In the genomic region with DNA sequence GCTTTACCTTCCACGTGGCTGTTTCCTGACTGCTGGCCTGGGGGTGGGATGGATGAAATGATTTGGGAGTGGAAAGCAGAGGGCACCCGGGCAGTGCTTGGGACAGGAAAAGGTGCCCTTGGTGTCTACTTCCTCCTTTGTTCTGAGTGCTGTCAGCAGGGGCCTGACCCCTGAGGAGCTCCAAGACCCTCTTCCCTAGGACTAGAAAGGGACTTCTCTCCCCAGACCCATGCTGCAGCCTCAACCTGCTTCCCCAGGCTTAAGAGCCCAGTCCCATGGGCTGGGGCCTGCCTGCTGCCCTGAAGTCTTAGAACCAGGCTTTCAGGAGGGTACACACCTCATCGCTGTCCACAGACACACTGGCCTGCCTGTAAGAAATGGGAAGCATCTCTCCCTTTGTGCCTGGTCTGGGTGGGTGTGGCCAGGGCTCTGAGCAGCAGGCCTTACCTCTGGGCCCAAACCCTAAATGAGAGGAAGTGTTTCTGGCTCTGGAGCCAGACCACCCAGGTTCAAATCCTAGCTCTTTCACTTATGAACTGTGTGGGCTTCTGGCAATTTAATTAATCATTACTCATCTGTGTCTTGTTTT, we compare ENCODE assay signal across 14 cellular contexts. TPM values are rescaled to one million over a fixed set of nuclear protein-coding genes. Genes with fewer than 3 reads are reported as not detected.
DNase-seq lines count a peak whose midpoint lies in the region; ATAC-seq, FAIRE-seq and TF ChIP-seq lines count a peak whose summit lies in the region.
"Had no signal": no experiment of that assay in that cellular context is flagged by ENCODE, and none has a peak within 500 bp of the region (broad histone marks: within the 10 kb centered on the region; RNA-seq: fewer than 3 reads in every experiment).

No MANE protein-coding gene starts in this region.

- H3K9me3 Mint-ChIP-seq in GM23338 (peaks cover 10% of the 10 kb centered on the region; the same call in 2 of the 3 replicates), osteocyte (ENCODE audit: unreplicated experiment) (peaks cover 13% of the 10 kb centered on the region)
- H3K9me3 Mint-ChIP-seq in activated CD8-positive, alpha-beta memory T cell treated with anti-CD3 and anti-CD28 coated beads, Interleukin-2, amount 10 ng/mL, durations not matched to agents 7 days and 5 days (ENCODE audit: low read depth): no peaks in the 10 kb centered on the region

- peaks cover 2% of the 10 kb centered on the region for H3K27me3 Mint-ChIP-seq in GM23338 (ENCODE audit: insufficient read depth, low read depth, poor library complexity)
- H3K27me3 Mint-ChIP-seq in activated CD8-positive, alpha-beta memory T cell treated with anti-CD3 and anti-CD28 coated beads, Interleukin-2, amount 10 ng/mL, durations not matched to agents 7 days and 5 days: peaks cover 23% of the 10 kb centered on the region
- peaks cover 68% of the 10 kb centered on the region for H3K27me3 Mint-ChIP-seq in osteocyte (ENCODE audit: unreplicated experiment)

- H3K27ac ChIP-seq in GM23338 (ENCODE audit: low read depth) (no peak overlapping the region), kidney (ENCODE audit: low read depth in 2 of 2, low read length in 2 of 2) (no peak overlapping the region), upper lobe of right lung (no peak overlapping the region)
- H3K27ac ChIP-seq: BLaER1 treated with 17β-estradiol and CSF1 and Interleukin-3, amounts not matched to agents 10 nM and 100 nM had no signal

- no peak overlapping the region for H3K4me3 Mint-ChIP-seq in GM23338
- no peak overlapping the region for H3K4me3 Mint-ChIP-seq in activated CD8-positive, alpha-beta memory T cell treated with anti-CD3 and anti-CD28 coated beads, Interleukin-2, amount 10 ng/mL, durations not matched to agents 7 days and 5 days
- no peak overlapping the region for H3K4me3 Mint-ChIP-seq in osteocyte (ENCODE audit: unreplicated experiment)
- H3K4me3 Mint-ChIP-seq: CD4-positive, CD25-positive, alpha-beta regulatory T cell had no signal

- no peaks in the 10 kb centered on the region for H3K79me2 ChIP-seq in GM23338 (replicated peaks; ENCODE audit: insufficient read depth)

- intact Hi-C loops in kidney (cut with DNase I): no loop called here
- intact Hi-C loops in upper lobe of right lung (cut with DNase I): no loop called here

- H3K36me3 Mint-ChIP-seq in GM23338 (ENCODE audit: low read depth): peaks cover 7% of the 10 kb centered on the region; the same call in 1 of the 3 replicates
- H3K36me3 Mint-ChIP-seq in activated CD8-positive, alpha-beta memory T cell treated with anti-CD3 and anti-CD28 coated beads, Interleukin-2, amount 10 ng/mL, durations not matched to agents 7 days and 5 days: peaks cover 1% of the 10 kb centered on the region
- no peaks in the 10 kb centered on the region for H3K36me3 Mint-ChIP-seq in osteocyte (ENCODE audit: unreplicated experiment)
- H3K36me3 Mint-ChIP-seq: CD4-positive, CD25-positive, alpha-beta regulatory T cell had no signal

- H3K27me3 ChIP-seq in GM23338 (ENCODE audit: insufficient read depth): no peaks in the 10 kb centered on the region
- H3K27me3 ChIP-seq in upper lobe of right lung: no peaks in the 10 kb centered on the region
- H3K27me3 ChIP-seq: BLaER1 treated with 17β-estradiol and CSF1 and Interleukin-3, amounts not matched to agents 10 nM and 100 nM had no signal

- peak; percentile 73 for ATAC-seq in GM23338
- no peak for ATAC-seq in activated CD8-positive, alpha-beta memory T cell treated with anti-CD3 and anti-CD28 coated beads, Interleukin-2, amount 10 ng/mL, durations not matched to agents 7 days and 5 days
- ATAC-seq in upper lobe of right lung: no peak
- no peak for ATAC-seq in HG02973 (IDR thresholded peaks at IDR 0.05; ENCODE audit: unreplicated experiment)
- no peak for ATAC-seq in GM18867 (IDR thresholded peaks at IDR 0.05; ENCODE audit: unreplicated experiment)

- peak overlapping the region; percentile 78 for H2AFZ ChIP-seq in GM23338

- H3K4me3 ChIP-seq in GM23338: no peak overlapping the region
- no peak overlapping the region for H3K4me3 ChIP-seq in kidney (ENCODE audit: low read length in 2 of 2)
- no peak overlapping the region for H3K4me3 ChIP-seq in upper lobe of right lung
- H3K4me3 ChIP-seq: BLaER1 treated with 17β-estradiol and CSF1 and Interleukin-3, amounts not matched to agents 10 nM and 100 nM had no signal

- FAIRE-seq in kidney (lab: Jason Lieb, UNC): no peak

- H3K4me2 ChIP-seq in GM23338: no peak overlapping the region
- H3K4me2 ChIP-seq: BLaER1 treated with 17β-estradiol and CSF1 and Interleukin-3, amounts not matched to agents 10 nM and 100 nM had no signal

- H3K4me1 Mint-ChIP-seq in GM23338 (peaks cover 6% of the 10 kb centered on the region), osteocyte (ENCODE audit: unreplicated experiment) (no peaks in the 10 kb centered on the region)
- no peaks in the 10 kb centered on the region for H3K4me1 Mint-ChIP-seq in activated CD8-positive, alpha-beta memory T cell treated with anti-CD3 and anti-CD28 coated beads, Interleukin-2, amount 10 ng/mL, durations not matched to agents 7 days and 5 days
- H3K4me1 Mint-ChIP-seq: CD4-positive, CD25-positive, alpha-beta regulatory T cell had no signal

- TF ChIP-seq CTCF in GM23338 (conservative IDR thresholded peaks at IDR 0.05; ENCODE audit: low read depth in 2 of 2) (no peak), kidney (IDR thresholded peaks at IDR 0.05; ENCODE audit: borderline replicate concordance, extremely low read depth, insufficient read depth) (no peak), osteocyte (IDR thresholded peaks at IDR 0.05) (no peak), upper lobe of right lung (IDR thresholded peaks at IDR 0.05) (no peak)

- H3F3A ChIP-seq in GM23338 (replicated peaks; ENCODE audit: low read depth): no peaks in the 10 kb centered on the region

- no peaks in the 10 kb centered on the region for H3K9me2 ChIP-seq in GM23338 (ENCODE audit: insufficient read depth)

- H3K9me3 ChIP-seq in kidney (ENCODE audit: control insufficient read depth in 1 of 2, low read length in 2 of 2): peaks cover 0 to 2% of the 10 kb centered on the region in 2 donors
- peaks cover 14% of the 10 kb centered on the region for H3K9me3 ChIP-seq in upper lobe of right lung

- H3K27ac Mint-ChIP-seq in GM23338: no peak overlapping the region
- H3K27ac Mint-ChIP-seq in activated CD8-positive, alpha-beta memory T cell treated with anti-CD3 and anti-CD28 coated beads, Interleukin-2, amount 10 ng/mL, durations not matched to agents 7 days and 5 days: no peak overlapping the region
- no peak overlapping the region for H3K27ac Mint-ChIP-seq in osteocyte (ENCODE audit: unreplicated experiment)
- H3K27ac Mint-ChIP-seq: CD4-positive, CD25-positive, alpha-beta regulatory T cell had no signal

- no peaks in the 10 kb centered on the region; the same call in 1 of the 2 replicates for H4K20me1 ChIP-seq in GM23338 (replicated peaks; ENCODE audit: insufficient read depth)
- H4K20me1 ChIP-seq: BLaER1 treated with 17β-estradiol and CSF1 and Interleukin-3, amounts not matched to agents 10 nM and 100 nM had no signal

- no peak overlapping the region for H3K9ac ChIP-seq in kidney (ENCODE audit: low read length in 2 of 2)
- H3K9ac ChIP-seq: BLaER1 treated with 17β-estradiol and CSF1 and Interleukin-3, amounts not matched to agents 10 nM and 100 nM had no signal

- CTCF ChIA-PET in activated CD8-positive, alpha-beta memory T cell treated with anti-CD3 and anti-CD28 coated beads, Interleukin-2, amount 10 ng/mL, durations not matched to agents 7 days and 5 days (lab: Charles Lee): no interaction called here

- H3K4me1 ChIP-seq in GM23338 (ENCODE audit: insufficient read depth) (no peaks in the 10 kb centered on the region), kidney (ENCODE audit: control insufficient read depth in 1 of 2, insufficient read depth in 1 of 2, low read depth in 1 of 2, low read length in 2 of 2) (no peaks in the 10 kb centered on the region), upper lobe of right lung (no peaks in the 10 kb centered on the region)

- H3K36me3 ChIP-seq in GM23338 (ENCODE audit: insufficient read depth): no peaks in the 10 kb centered on the region
- H3K36me3 ChIP-seq in kidney (ENCODE audit: control insufficient read depth in 1 of 2, insufficient read depth in 2 of 2, low read length in 2 of 2): no peaks in the 10 kb centered on the region
- H3K36me3 ChIP-seq in upper lobe of right lung: no peaks in the 10 kb centered on the region
- H3K36me3 ChIP-seq: BLaER1 treated with 17β-estradiol and CSF1 and Interleukin-3, amounts not matched to agents 10 nM and 100 nM had no signal

- no peak for DNase-seq in GM23338 (ENCODE audit: low spot score)
- DNase-seq in activated CD8-positive, alpha-beta memory T cell treated with anti-CD3 and anti-CD28 coated beads, Interleukin-2, amount 10 ng/mL, durations not matched to agents 7 days and 5 days: peak; percentile 28
- DNase-seq in kidney: peak; percentile 19
- peak; percentile 60 for DNase-seq in osteocyte (ENCODE audit: extremely low spot score, unreplicated experiment)
- DNase-seq in NCI-H1436 treated with DMSO at 0.1 percent for 48 hours (lab: John Stamatoyannopoulos, UW): no peak
- no peak for DNase-seq in upper lobe of right lung
- DNase-seq: ACHN; CD4-positive, CD25-positive, alpha-beta regulatory T cell; DMS53; GF-D8; H7 had no signal

TF ChIP-seq in GM23338, 12 proteins besides CTCF, POLR2A, EP300 and RAD21 (continues in another document):
- TF ChIP-seq NANOG (IDR thresholded peaks at IDR 0.05; ENCODE audit: borderline replicate concordance) (no peak), JUNB (IDR thresholded peaks at IDR 0.05; ENCODE audit: unreplicated experiment) (no peak), EZH2 (IDR thresholded peaks at IDR 0.05; ENCODE audit: low read depth, unreplicated experiment) (no peak), STAT1 (IDR thresholded peaks at IDR 0.05; ENCODE audit: unreplicated experiment) (no peak), ZNF331 (CRISPR knock-in tag; IDR thresholded peaks at IDR 0.05; ENCODE audit: low read depth) (no peak), POLR2AphosphoS5 (IDR thresholded peaks at IDR 0.05; ENCODE audit: low read depth) (no peak)

RNA-seq across cellular contexts. Expression of gene CDH23, which starts 12.9 kb away (rescaled TPM):
- total RNA-seq in GM23338 (2014; rRNA removed; shearing (Covaris generic)): 4.3 and 6.2 TPM in 2 replicates
- polyA plus RNA-seq in GM23338 (2016; fragmentation: Nextera tagmentation; extraction: Ambion mirVana) (0.73 and 0.95 TPM in 2 replicates), kidney (ENCODE audit: insufficient read depth, low read depth, low replicate concordance) (1.1 TPM)
- total RNA-seq in activated CD8-positive, alpha-beta memory T cell treated with anti-CD3 and anti-CD28 coated beads, Interleukin-2, amount 10 ng/mL, durations not matched to agents 7 days and 5 days: under 1 TPM; 0.16 to 0.61 TPM
- total RNA-seq in kidney (6.4 TPM), osteocyte (not detected in 2 replicates), upper lobe of right lung (10.9 TPM)

Comparison
In these comparisons a context has a peak if more than half of its experiments do, and no peak if none do; other contexts are left out.
1. DNase-seq: peak in activated CD8-positive, alpha-beta memory T cell treated with anti-CD3 and anti-CD28 coated beads, Interleukin-2, amount 10 ng/mL, durations not matched to agents 7 days and 5 days (single experiment), kidney (single experiment) and osteocyte (single experiment); none in GM23338 (single experiment), NCI-H1436 treated with DMSO at 0.1 percent for 48 hours (single experiment) and upper lobe of right lung (single experiment).